In genomic region chr11:27367881-27368280, GRCh38 we compare ENCODE assay signal across 21 cellular contexts. TPM values are rescaled to one million over a fixed set of nuclear protein-coding genes. Genes with fewer than 3 reads are reported as not detected.
DNase-seq lines count a peak whose midpoint lies in the region; ATAC-seq and TF ChIP-seq lines count a peak whose summit lies in the region.
"Had no signal": no experiment of that assay in that cellular context is flagged by ENCODE, and none has a peak within 500 bp of the region (broad histone marks: within the 10 kb centered on the region; RNA-seq: fewer than 3 reads in every experiment).

No MANE protein-coding gene starts in this region.

- no peak overlapping the region for H3K4me3 ChIP-seq in Karpas-422 (ENCODE audit: low read length)
- peak overlapping the region; percentile 7 to 19; a peak in 3 of 4 replicates for H3K4me3 ChIP-seq in SK-N-SH (ENCODE audit: low read depth in 2 of 2, low read length in 1 of 2)
- no peak overlapping the region for H3K4me3 ChIP-seq in smooth muscle cell
- H3K4me3 ChIP-seq: transverse colon had no signal

- peaks cover 8% of the 10 kb centered on the region for H3K4me1 ChIP-seq in Karpas-422 (ENCODE audit: low read length)
- H3K4me1 ChIP-seq in SK-N-SH (ENCODE audit: control insufficient read depth in 1 of 2, insufficient read depth in 2 of 2, low read depth in 1 of 2, low read length in 1 of 2), result peaks cover 7 to 27% of the 10 kb centered on the region in 2 experiments; a peak in 3 of 4 replicates
- peaks cover 3% of the 10 kb centered on the region for H3K4me1 ChIP-seq in smooth muscle cell (ENCODE audit: low read depth)

- no peak overlapping the region for H3K27ac Mint-ChIP-seq in Calu3 (ENCODE audit: unreplicated experiment)
- H3K27ac Mint-ChIP-seq: activated CD4-positive, alpha-beta T cell treated with anti-CD3 and anti-CD28 coated beads, Interleukin-2, amount 10 ng/mL, durations not matched to agents 7 days and 5 days; activated T-helper 2 cell treated with anti-CD3 and anti-CD28 coated beads, Interferon-gamma antibody, Interleukin-2, Interleukin-4, amounts not matched to agents 10 μg/mL and 5 μg/mL and 100 μg/mL, durations not matched to agents 14 hours and 24 hours and 36 hours; CD4-positive, CD25-positive, alpha-beta regulatory T cell; natural killer cell treated with Interleukin-12 subunit alpha and Interleukin-12 subunit beta and Interleukin-15 and Interleukin-18, amount 100 ng/mL, for 72 hours; T-cell had no signal

- H3K36me3 Mint-ChIP-seq in Calu3 (ENCODE audit: insufficient read depth, unreplicated experiment), result peaks cover 9% of the 10 kb centered on the region
- H3K36me3 Mint-ChIP-seq: CD4-positive, CD25-positive, alpha-beta regulatory T cell; natural killer cell treated with Interleukin-12 subunit alpha and Interleukin-12 subunit beta and Interleukin-15 and Interleukin-18, amount 100 ng/mL, for 72 hours; T-cell had no signal

- no peaks in the 10 kb centered on the region for H3K27me3 Mint-ChIP-seq in Calu3 (ENCODE audit: unreplicated experiment)
- H3K27me3 Mint-ChIP-seq: CD4-positive, CD25-positive, alpha-beta regulatory T cell; natural killer cell treated with Interleukin-12 subunit alpha and Interleukin-12 subunit beta and Interleukin-15 and Interleukin-18, amount 100 ng/mL, for 72 hours had no signal

- H3K27me3 ChIP-seq in Karpas-422 (ENCODE audit: low read length) (no peaks in the 10 kb centered on the region), SK-N-SH (ENCODE audit: insufficient read depth) (no peaks in the 10 kb centered on the region), smooth muscle cell (ENCODE audit: low read depth) (no peaks in the 10 kb centered on the region)
- H3K27me3 ChIP-seq: brain microvascular endothelial cell, transverse colon had no signal

- no peaks in the 10 kb centered on the region for H3K36me3 ChIP-seq in Karpas-422 (ENCODE audit: insufficient read depth, low read length)
- H3K36me3 ChIP-seq in SK-N-SH (replicated peaks in 1 of 2; ENCODE audit: control insufficient read depth in 1 of 2, insufficient read depth in 2 of 2, low read length in 1 of 2), result peaks cover 2 to 3% of the 10 kb centered on the region in 2 experiments
- H3K36me3 ChIP-seq in smooth muscle cell (ENCODE audit: low read depth), result peaks cover 2% of the 10 kb centered on the region

- TF ChIP-seq RAD21 in SK-N-SH (IDR thresholded peaks at IDR 0.05; ENCODE audit: low read length), result no peak

- H3K4me2 ChIP-seq in Karpas-422 (ENCODE audit: low read depth, low read length, poor library complexity, severe bottlenecking) (no peak overlapping the region), SK-N-SH (peak overlapping the region; percentile 31; the same call in 1 of the 2 replicates), smooth muscle cell (no peak overlapping the region)

- no TSS peak for BruUV-seq in Calu3 (replicated peaks; lab: Mats Ljungman, UMichigan)

- H2AFZ ChIP-seq in Karpas-422 (ENCODE audit: low read length), result 0 out of 2 replicates have a peak overlapping the region, but pooled peaks have one; percentile 49
- peak overlapping the region; percentile 7; the same call in 1 of the 2 replicates for H2AFZ ChIP-seq in SK-N-SH (ENCODE audit: low read depth)
- no peak overlapping the region for H2AFZ ChIP-seq in smooth muscle cell (ENCODE audit: low read depth)

- H3K9me3 ChIP-seq in Karpas-422 (ENCODE audit: low read length), result no peaks in the 10 kb centered on the region
- H3K9me3 ChIP-seq in SK-N-SH, result no peaks in the 10 kb centered on the region
- H3K9me3 ChIP-seq in smooth muscle cell (replicated peaks; ENCODE audit: low read depth), result no peaks in the 10 kb centered on the region
- H3K9me3 ChIP-seq: transverse colon had no signal

- H3K9ac ChIP-seq in Karpas-422 (ENCODE audit: low read length), result no peak overlapping the region
- no peak overlapping the region for H3K9ac ChIP-seq in SK-N-SH
- H3K9ac ChIP-seq in smooth muscle cell (ENCODE audit: low read depth), result no peak overlapping the region

- WGBS in SK-N-SH (ENCODE audit: low lambda C conversion rate), result 65% methylated on average over 9 of the region's 10 CpGs
- 91% methylated on average over 10 of the region's 10 CpGs for WGBS in smooth muscle cell (ENCODE audit: low lambda C conversion rate)

- no peak for TF ChIP-seq CTCF in SK-N-SH (IDR thresholded peaks at IDR 0.05)
- TF ChIP-seq CTCF in Calu3 (IDR thresholded peaks at IDR 0.05; ENCODE audit: unreplicated experiment), result no peak
- TF ChIP-seq CTCF in smooth muscle cell (IDR thresholded peaks at IDR 0.05; ENCODE audit: borderline replicate concordance, insufficient read depth, poor library complexity, severe bottlenecking), result no peak

- H3K79me2 ChIP-seq in Karpas-422 (ENCODE audit: low read length) (peaks cover under 1% of the 10 kb centered on the region), SK-N-SH (ENCODE audit: insufficient read depth) (no peaks in the 10 kb centered on the region), smooth muscle cell (ENCODE audit: low read depth) (no peaks in the 10 kb centered on the region)

- peak in 1 of 2 experiments; percentile 64; a peak in 2 of 4 replicates for TF ChIP-seq EP300 in SK-N-SH (IDR thresholded peaks at IDR 0.05; ENCODE audit: borderline replicate concordance in 1 of 2, low read depth in 1 of 2, low read length in 1 of 2)

- H3K9me2 ChIP-seq in Karpas-422 (replicated peaks; ENCODE audit: insufficient read depth, low read length) (no peaks in the 10 kb centered on the region), SK-N-SH (no peaks in the 10 kb centered on the region)

- H3F3A ChIP-seq in SK-N-SH (replicated peaks; ENCODE audit: insufficient read depth) (peaks cover 9% of the 10 kb centered on the region), smooth muscle cell (ENCODE audit: low read depth) (peaks cover 7% of the 10 kb centered on the region)

- no peak overlapping the region for H3K4me3 Mint-ChIP-seq in Calu3 (ENCODE audit: low read depth, unreplicated experiment)
- H3K4me3 Mint-ChIP-seq: activated CD4-positive, alpha-beta T cell treated with anti-CD3 and anti-CD28 coated beads, Interleukin-2, amount 10 ng/mL, durations not matched to agents 7 days and 5 days; natural killer cell treated with Interleukin-12 subunit alpha and Interleukin-12 subunit beta and Interleukin-15 and Interleukin-18, amount 100 ng/mL, for 72 hours; T-cell had no signal

- intact Hi-C loops in Calu3 (cut with micrococcal nuclease; ENCODE audit: unreplicated experiment), result no loop called here

- POLR2A ChIA-PET in SK-N-SH (lab: Yijun Ruan, JAX), result no interaction called here

- DNase-seq in COR-L47 (lab: John Stamatoyannopoulos, UW) (peak; percentile 84), Karpas-422 (no peak), NCI-H2196 treated with DMSO at 0.1 percent for 48 hours (lab: John Stamatoyannopoulos, UW; ENCODE audit: unreplicated experiment) (peak; percentile 52), SK-N-SH (peak; percentile 31), NCI-H82 (lab: John Stamatoyannopoulos, UW) (no peak), Calu3 (no peak), smooth muscle cell (lab: John Stamatoyannopoulos, UW; ENCODE audit: unreplicated experiment) (no peak)
- DNase-seq: activated CD4-positive, alpha-beta T cell treated with anti-CD3 and anti-CD28 coated beads, Interleukin-2, amount 10 ng/mL, durations not matched to agents 7 days and 5 days; brain microvascular endothelial cell; CD4-positive, CD25-positive, alpha-beta regulatory T cell; head of caudate nucleus; midbrain; NCI-H446 treated with DMSO at 0.1 percent for 48 hours; stimulated activated CD4-positive, alpha-beta T cell treated with anti-CD3 and anti-CD28 coated beads, Interleukin-1b, Interleukin-23, amount 100 ng/mL, for 48 hours; stimulated activated naive CD4-positive, alpha-beta T cell treated with Interleukin-2 at 50 U/mL for 16 hours; T-cell; transverse colon had no signal

- CTCF ChIA-PET in SK-N-SH (lab: Yijun Ruan, JAX) (interaction anchor here (1.2 to 3.0 kb wide), 4 partner anchors 102 to 184 kb away, joined by 3 to 11 read pairs (median 8); no protein-coding TSS in a partner anchor), Calu3 (lab: Charles Lee) (interaction anchor here (0.6 kb wide), 1 partner anchor 158 kb away, joined by 4 read pairs; no protein-coding TSS in a partner anchor)

- H3K27ac ChIP-seq in Karpas-422 (ENCODE audit: low read length), result no peak overlapping the region
- H3K27ac ChIP-seq in SK-N-SH (ENCODE audit: low read depth in 2 of 2, low read length in 1 of 2), result peak overlapping the region in 1 of 2 experiments; percentile 80; a peak in 2 of 4 replicates
- H3K27ac ChIP-seq in smooth muscle cell (ENCODE audit: low read depth), result no peak overlapping the region
- H3K27ac ChIP-seq: brain microvascular endothelial cell, transverse colon had no signal

- H3K4me1 Mint-ChIP-seq in Calu3 (ENCODE audit: low read depth, unreplicated experiment), result peaks cover 10% of the 10 kb centered on the region

- no peak for ATAC-seq in GM19455 (IDR thresholded peaks at IDR 0.05; ENCODE audit: unreplicated experiment)
- ATAC-seq: left lobe of liver; natural killer cell treated with Interleukin-12 subunit alpha and Interleukin-12 subunit beta and Interleukin-15 and Interleukin-18, amount 100 ng/mL, for 72 hours; T-cell had no signal

- H4K20me1 ChIP-seq in Karpas-422 (ENCODE audit: insufficient read depth, low read depth, low read length) (no peaks in the 10 kb centered on the region), SK-N-SH (ENCODE audit: insufficient read depth) (no peaks in the 10 kb centered on the region), smooth muscle cell (ENCODE audit: low read depth) (no peaks in the 10 kb centered on the region)

- no peaks in the 10 kb centered on the region for H3K9me3 Mint-ChIP-seq in Calu3 (ENCODE audit: low read depth, unreplicated experiment)
- H3K9me3 Mint-ChIP-seq: activated CD4-positive, alpha-beta T cell treated with anti-CD3 and anti-CD28 coated beads, Interleukin-2, amount 10 ng/mL, durations not matched to agents 7 days and 5 days; activated T-helper 2 cell treated with anti-CD3 and anti-CD28 coated beads, Interferon-gamma antibody, Interleukin-2, Interleukin-4, amounts not matched to agents 10 μg/mL and 5 μg/mL and 100 μg/mL, durations not matched to agents 14 hours and 24 hours and 36 hours; CD4-positive, CD25-positive, alpha-beta regulatory T cell; natural killer cell treated with Interleukin-12 subunit alpha and Interleukin-12 subunit beta and Interleukin-15 and Interleukin-18, amount 100 ng/mL, for 72 hours; T-cell had no signal

TF ChIP-seq in SK-N-SH, 30 proteins besides CTCF, POLR2A, EP300 and RAD21 (continues in another document):
- TF ChIP-seq CHD2 (IDR thresholded peaks at IDR 0.05; ENCODE audit: low read length, partially characterized antibody), result peak; percentile 69
- TF ChIP-seq GATA2 (CRISPR knock-in tag; IDR thresholded peaks at IDR 0.05), result peak; percentile 91
- TF ChIP-seq RCOR1 (IDR thresholded peaks at IDR 0.05; ENCODE audit: low read length), result peak; percentile 79

RNA-seq across cellular contexts. Expression of gene CCDC34, which starts 4.9 kb away (rescaled TPM):
- total RNA-seq in Karpas-422 (2014; rRNA removed; shearing (Covaris generic); ENCODE audit: low replicate concordance), result 10.2 and 11.7 TPM in 2 replicates
- 5.7 and 6.7 TPM in 2 replicates for polyA plus RNA-seq in SK-N-SH (2012; rRNA removed)
- polyA plus RNA-seq in SK-N-SH (2012; cell fraction: cytosol; rRNA removed), result 7.5 and 9.5 TPM in 2 replicates
- polyA plus RNA-seq in SK-N-SH (2012; cell fraction: nucleus; rRNA removed), result 3.0 and 4.8 TPM in 2 replicates
- total RNA-seq in Calu3 (2022), result 17.6 and 21.6 TPM in 2 replicates
- total RNA-seq in smooth muscle cell, result 8.0 and 9.3 TPM in 2 replicates
- polyA plus RNA-seq in smooth muscle cell, result 6.7 and 8.2 TPM in 2 replicates

Comparison
In these comparisons a context has a peak if more than half of its experiments do, and no peak if none do; other contexts are left out.
1. DNase-seq: peak in COR-L47 (single experiment), NCI-H2196 treated with DMSO at 0.1 percent for 48 hours (single experiment) and SK-N-SH (single experiment); none in Karpas-422 (single experiment), NCI-H82 (single experiment), Calu3 (single experiment) and smooth muscle cell (single experiment).
2. H3K4me3 ChIP-seq: peak in SK-N-SH (2 of 2); none in Karpas-422 (single experiment) and smooth muscle cell (single experiment).